ENCODE assay signal across 8 cellular contexts in genomic region chr6:139124887-139125672, GRCh38. TPM values are rescaled to one million over a fixed set of nuclear protein-coding genes. Genes with fewer than 3 reads are reported as not detected.
A peak's percentile ranks its signal among the peaks of the same experiment; 100 is the strongest.
DNase-seq lines count a peak whose midpoint lies in the region; ATAC-seq and TF ChIP-seq lines count a peak whose summit lies in the region.

No MANE protein-coding gene starts in this region.

- no peak overlapping the region for H3K4me3 ChIP-seq in fibroblast of mammary gland (ENCODE audit: control insufficient read depth, low read depth, low read length)

- DNase-seq in AML-193 (lab: John Stamatoyannopoulos, UW) (peak; percentile 96 to 98), NK-92 (lab: John Stamatoyannopoulos, UW; ENCODE audit: unreplicated experiment) (peak; percentile 11), fibroblast of mammary gland (ENCODE audit: low read depth) (peak; percentile 79), posterior vena cava (ENCODE audit: low spot score) (peak; percentile 80), OCI-M2 (lab: John Stamatoyannopoulos, UW; ENCODE audit: unreplicated experiment) (no peak)
- DNase-seq in activated CD8-positive, alpha-beta memory T cell treated with anti-CD3 and anti-CD28 coated beads, Interleukin-2, amount 50 U/mL, for 1 hour (ENCODE audit: extremely low read depth) = peak; percentile 66

- intact Hi-C loops in posterior vena cava (cut with DNase I) = no loop called here

- ATAC-seq in GM18907 (IDR thresholded peaks at IDR 0.05; ENCODE audit: unreplicated experiment) (peak; percentile 100), HG03095 (IDR thresholded peaks at IDR 0.05; ENCODE audit: unreplicated experiment) (peak; percentile 100)

- peak; percentile 60 for TF ChIP-seq CTCF in fibroblast of mammary gland (conservative IDR thresholded peaks at IDR 0.05; ENCODE audit: control insufficient read depth, insufficient read depth, low read depth, low read length)

RNA-seq across cellular contexts. Expression of gene HECA, which starts 9.8 kb away (rescaled TPM):
- total RNA-seq in posterior vena cava = 10 to 100 TPM; 23.3 to 40.4 TPM
